Comparison of ENCODE assay signal across 20 cellular contexts in genomic region chr9:71504636-71505035, GRCh38.
DNase-seq lines count a peak whose midpoint lies in the region; ATAC-seq and TF ChIP-seq lines count a peak whose summit lies in the region.
"Had no signal": no experiment of that assay in that cellular context is flagged by ENCODE, and none has a peak within 500 bp of the region (broad histone marks: within the 10 kb centered on the region; RNA-seq: fewer than 3 reads in every experiment).

No MANE protein-coding gene starts in this region.

- TF ChIP-seq CTCF in RWPE2 (IDR thresholded peaks at IDR 0.05; ENCODE audit: poor library complexity, severe bottlenecking) = no peak

- ATAC-seq in RWPE2 (ENCODE audit: low read depth) = peak; percentile 72
- ATAC-seq: SK-N-SH treated with all-trans-retinoic acid at 6 μM for 48 hours had no signal

- peaks cover 15% of the 10 kb centered on the region for H3K4me1 ChIP-seq in RWPE2 (ENCODE audit: insufficient read depth, poor library complexity, severe bottlenecking)
- H3K4me1 ChIP-seq: BE2C had no signal

- no peaks in the 10 kb centered on the region for H3K9me3 ChIP-seq in RWPE2 (ENCODE audit: severe bottlenecking)
- H3K9me3 ChIP-seq: BE2C, Peyer's patch had no signal

- no peaks in the 10 kb centered on the region for H3K36me3 ChIP-seq in RWPE2 (ENCODE audit: low read depth)
- H3K36me3 ChIP-seq: BE2C, Peyer's patch had no signal

- DNase-seq in HT1080 (ENCODE audit: low read depth) (peak; percentile 75), RWPE2 (ENCODE audit: low spot score) (no peak), fibroblast of gingiva (ENCODE audit: low read depth) (peak; percentile 3), non-pigmented ciliary epithelial cell (ENCODE audit: low read depth) (peak; percentile 41), CD1c-positive myeloid dendritic cell (ENCODE audit: extremely low spot score) (no peak), Ammon's horn (ENCODE audit: low spot score) (no peak), NCI-H510A treated with DMSO at 0.1 percent for 48 hours (lab: John Stamatoyannopoulos, UW) (no peak)
- DNase-seq in activated CD8-positive, alpha-beta memory T cell treated with anti-CD3 and anti-CD28 coated beads, Interleukin-2, amount 50 U/mL, for 48 hours = no peak
- DNase-seq: ACHN; BE2C; CD4-positive, alpha-beta memory T cell; H7; NCI-H1436; NCI-H2029; NCI-H2171 treated with DMSO at 0.1 percent for 48 hours; NCI-H524; Peyer's patch; SHP77 treated with DMSO at 0.1 percent for 48 hours had no signal

- no peak overlapping the region for H3K4me3 ChIP-seq in RWPE2 (ENCODE audit: severe bottlenecking)
- H3K4me3 ChIP-seq: Peyer's patch had no signal

- H3K27ac ChIP-seq in RWPE2 (ENCODE audit: poor library complexity, severe bottlenecking) = no peak overlapping the region
- H3K27ac ChIP-seq: HL-60, Peyer's patch had no signal

- no peaks in the 10 kb centered on the region for H3K27me3 ChIP-seq in RWPE2 (ENCODE audit: insufficient read depth, poor library complexity, severe bottlenecking)
- H3K27me3 ChIP-seq: BE2C, Peyer's patch had no signal

Comparison
In these comparisons a context has a peak if more than half of its experiments do, and no peak if none do; other contexts are left out.
1. DNase-seq: peak in HT1080 (single experiment), fibroblast of gingiva (single experiment) and non-pigmented ciliary epithelial cell (single experiment); none in RWPE2 (single experiment), CD1c-positive myeloid dendritic cell (single experiment), Ammon's horn (single experiment), NCI-H510A treated with DMSO at 0.1 percent for 48 hours (single experiment) and activated CD8-positive, alpha-beta memory T cell treated with anti-CD3 and anti-CD28 coated beads, Interleukin-2, amount 50 U/mL, for 48 hours (single experiment).